6 cellular contexts compared by ENCODE assay signal in genomic region chr14:22822017-22822618, GRCh38. TPM values are rescaled to one million over a fixed set of nuclear protein-coding genes. Genes with fewer than 3 reads are reported as not detected.
A peak's percentile ranks its signal among the peaks of the same experiment; 100 is the strongest.
DNase-seq lines count a peak whose midpoint lies in the region; ATAC-seq and TF ChIP-seq lines count a peak whose summit lies in the region.

No MANE protein-coding gene starts in this region.

- TF ChIP-seq EP300 in upper lobe of left lung (IDR thresholded peaks at IDR 0.05): no peak

- no peaks in the 10 kb centered on the region for H3K9me3 ChIP-seq in upper lobe of left lung

- ATAC-seq in Right ventricle myocardium inferior (no peak), Right ventricle myocardium superior (ENCODE audit: poor library complexity) (no peak), upper lobe of left lung (ENCODE audit: low FRiP score in 2 of 2) (no peak)

- no peak for TF ChIP-seq CTCF in upper lobe of left lung (IDR thresholded peaks at IDR 0.05)

- no peak for TF ChIP-seq POLR2A in upper lobe of left lung (IDR thresholded peaks at IDR 0.05)

- peaks cover 35 to 58% (median 47%) of the 10 kb centered on the region in 4 donors for H3K4me1 ChIP-seq in upper lobe of left lung

- peak overlapping the region; percentile 19 to 52 (median 45) for H3K4me3 ChIP-seq in upper lobe of left lung

- intact Hi-C loops in Right ventricle myocardium inferior (cut with DNase I): loop anchor here (5.0 to 10.0 kb wide), 3 partner anchors 55 to 427 kb away; partner anchors contain the start of gene OXA1L
- intact Hi-C loops in Right ventricle myocardium superior (cut with DNase I): no loop called here

- WGBS in upper lobe of left lung, 2 donors: 60 to 66% methylated on average over 33 to 34 of the region's 34 CpGs

- DNase-seq in Right ventricle myocardium inferior (ENCODE audit: missing footprints): peak; percentile 39
- DNase-seq in Right ventricle myocardium superior: no peak
- DNase-seq in iPS-NIHi7 (ENCODE audit: extremely low spot score): peak; percentile 79
- peak in 1 of 2 donors; percentile 59 for DNase-seq in upper lobe of left lung
- no peak for DNase-seq in stimulated activated naive CD4-positive, alpha-beta T cell treated with Interleukin-2 at 50 U/mL for 16 hours (lab: John Stamatoyannopoulos, UW)
- DNase-seq in amygdala (lab: John Stamatoyannopoulos, UW): no peak

- H3K27me3 ChIP-seq in upper lobe of left lung: no peaks in the 10 kb centered on the region

- peak overlapping the region; percentile 67 to 86 (median 82) for H3K27ac ChIP-seq in upper lobe of left lung

- no peaks in the 10 kb centered on the region for H3K36me3 ChIP-seq in upper lobe of left lung

RNA-seq across cellular contexts. Expression of gene SLC7A7, which starts 6.9 kb away (rescaled TPM):
- 5.8 TPM for total RNA-seq in Right ventricle myocardium inferior
- total RNA-seq in Right ventricle myocardium superior: 4.6 TPM
- total RNA-seq in upper lobe of left lung: 100 to 1,000 TPM in 2 of 6 donors, 10 to 100 TPM in 4; 55.0 to 120 (median 99.1) TPM

RNA-seq across cellular contexts. Expression of gene MRPL52, which starts 7.6 kb away (rescaled TPM):
- total RNA-seq in Right ventricle myocardium inferior: 110 TPM
- total RNA-seq in Right ventricle myocardium superior: 110 TPM
- total RNA-seq in upper lobe of left lung: 10 to 100 TPM in 5 of 6 donors, 1 to 10 TPM in 1; 9.4 to 88.2 (median 34.1) TPM

RNA-seq across cellular contexts. Expression of gene MMP14, which starts 14.3 kb away (rescaled TPM):
- total RNA-seq in Right ventricle myocardium inferior (26.0 TPM), Right ventricle myocardium superior (22.5 TPM), upper lobe of left lung (100 to 1,000 TPM in 3 of 6 donors, 10 to 100 TPM in 3; 53.4 to 157 (median 104) TPM)

RNA-seq across cellular contexts. Expression of gene LRP10, which starts 49.4 kb away (rescaled TPM):
- 59.2 TPM for total RNA-seq in Right ventricle myocardium inferior
- total RNA-seq in Right ventricle myocardium superior: 50.8 TPM
- total RNA-seq in upper lobe of left lung: 100 to 1,000 TPM in 5 of 6 donors, 10 to 100 TPM in 1; 90.2 to 169 (median 149) TPM

RNA-seq across cellular contexts. Expression of gene OXA1L, which starts 55.6 kb away (rescaled TPM):
- total RNA-seq in Right ventricle myocardium inferior (170 TPM), Right ventricle myocardium superior (164 TPM), upper lobe of left lung (100 to 1,000 TPM in 1 of 6 donors, 10 to 100 TPM in 5; 54.9 to 137 (median 79.2) TPM)

Comparison
In these comparisons a context has a peak if more than half of its experiments do, and no peak if none do; other contexts are left out.
1. DNase-seq: peak in Right ventricle myocardium inferior (single experiment) and iPS-NIHi7 (single experiment); none in Right ventricle myocardium superior (single experiment), stimulated activated naive CD4-positive, alpha-beta T cell treated with Interleukin-2 at 50 U/mL for 16 hours (single experiment) and amygdala (0 of 56).